21 cellular contexts compared by ENCODE assay signal in the genomic region with DNA sequence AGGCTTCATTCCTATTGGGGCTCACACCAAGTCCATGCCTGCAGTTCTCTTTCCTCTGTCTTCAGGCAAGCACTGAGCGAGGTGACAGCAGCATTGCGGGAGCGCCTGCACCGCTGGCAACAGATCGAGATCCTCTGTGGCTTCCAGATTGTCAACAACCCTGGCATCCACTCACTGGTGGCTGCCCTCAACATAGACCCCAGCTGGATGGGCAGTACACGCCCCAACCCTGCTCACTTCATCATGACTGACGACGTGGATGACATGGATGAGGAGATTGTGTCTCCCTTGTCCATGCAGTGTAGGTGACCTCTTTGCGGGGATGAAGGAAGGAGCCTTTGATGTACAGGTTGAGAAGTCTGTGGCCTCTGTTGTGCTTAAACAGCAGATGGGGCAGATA.
"Had no signal": no experiment of that assay in that cellular context is flagged by ENCODE, and none has a peak within 500 bp of the region (broad histone marks: within the 10 kb centered on the region; RNA-seq: fewer than 3 reads in every experiment).

No MANE protein-coding gene starts in this region.

- H3K4me1 ChIP-seq: adrenal gland, ascending aorta, colonic mucosa, lower lobe of right lung, pancreas, psoas muscle, right atrium auricular region, tibial artery had no signal

- H3K4me2 ChIP-seq: SK-N-SH had no signal

- H3K9me3 ChIP-seq: adrenal gland, ascending aorta, colonic mucosa, lower lobe of right lung, pancreas, psoas muscle, right atrium auricular region, SK-N-SH, tibial artery had no signal

- DNase-seq: activated CD4-positive, alpha-beta memory T cell treated with anti-CD3 and anti-CD28 coated beads for 36 hours; activated CD4-positive, alpha-beta T cell treated with anti-CD3 and anti-CD28 coated beads for 1 hour; activated effector memory CD4-positive, alpha-beta T cell treated with anti-CD3 and anti-CD28 coated beads, Interleukin-2, amount 50 U/mL, for 16 hours; adrenal gland; brain microvascular endothelial cell; colonic mucosa; dorsolateral prefrontal cortex; foreskin melanocyte; lower lobe of right lung; pancreas; psoas muscle; SK-N-SH; stimulated activated CD4-positive, alpha-beta T cell treated with anti-CD3 and anti-CD28 coated beads, Interleukin-4, amount 100 ng/mL, for 24 hours; stimulated activated naive CD8-positive, alpha-beta T cell treated with anti-CD3 and anti-CD28 coated beads, Interleukin-15, amount 100 ng/mL, for 72 hours; T-helper 9 cell; tibial artery had no signal

- H3K9me3 Mint-ChIP-seq: activated CD4-positive, alpha-beta memory T cell treated with anti-CD3 and anti-CD28 coated beads for 36 hours; natural killer cell treated with Interleukin-12 subunit alpha and Interleukin-12 subunit beta and Interleukin-15 and Interleukin-18, amount 100 ng/mL, for 72 hours; stimulated activated naive CD8-positive, alpha-beta T cell treated with anti-CD3 and anti-CD28 coated beads, Interleukin-15, amount 100 ng/mL, for 72 hours had no signal

- H3K27me3 ChIP-seq: adrenal gland, ascending aorta, brain microvascular endothelial cell, colonic mucosa, dorsolateral prefrontal cortex, pancreas, right atrium auricular region, tibial artery had no signal

- H3K27ac Mint-ChIP-seq: activated CD4-positive, alpha-beta memory T cell treated with anti-CD3 and anti-CD28 coated beads for 36 hours; stimulated activated naive CD8-positive, alpha-beta T cell treated with anti-CD3 and anti-CD28 coated beads, Interleukin-15, amount 100 ng/mL, for 72 hours had no signal

- H3K4me3 Mint-ChIP-seq: activated CD4-positive, alpha-beta memory T cell treated with anti-CD3 and anti-CD28 coated beads for 36 hours; activated naive CD8-positive, alpha-beta T cell; natural killer cell treated with Interleukin-12 subunit alpha and Interleukin-12 subunit beta and Interleukin-15 and Interleukin-18, amount 100 ng/mL, for 72 hours; stimulated activated naive CD8-positive, alpha-beta T cell treated with anti-CD3 and anti-CD28 coated beads, Interleukin-15, amount 100 ng/mL, for 72 hours had no signal

- H3K9ac ChIP-seq: SK-N-SH had no signal

- H3K9me2 ChIP-seq: SK-N-SH had no signal

- ATAC-seq: left lobe of liver; lower lobe of right lung; natural killer cell treated with Interleukin-12 subunit alpha and Interleukin-12 subunit beta and Interleukin-15 and Interleukin-18, amount 100 ng/mL, for 72 hours; pancreas; stimulated activated naive CD8-positive, alpha-beta T cell treated with anti-CD3 and anti-CD28 coated beads, Interleukin-15, amount 100 ng/mL, for 72 hours had no signal

- H3K27ac ChIP-seq: adrenal gland, ascending aorta, brain microvascular endothelial cell, colonic mucosa, dorsolateral prefrontal cortex, lower lobe of right lung, pancreas, psoas muscle, right atrium auricular region, tibial artery had no signal

- H3K4me3 ChIP-seq: adrenal gland, ascending aorta, colonic mucosa, dorsolateral prefrontal cortex, lower lobe of right lung, pancreas, psoas muscle, right atrium auricular region, tibial artery had no signal

- H3K27me3 Mint-ChIP-seq: activated CD4-positive, alpha-beta memory T cell treated with anti-CD3 and anti-CD28 coated beads for 36 hours; activated naive CD8-positive, alpha-beta T cell; natural killer cell treated with Interleukin-12 subunit alpha and Interleukin-12 subunit beta and Interleukin-15 and Interleukin-18, amount 100 ng/mL, for 72 hours; stimulated activated naive CD8-positive, alpha-beta T cell treated with anti-CD3 and anti-CD28 coated beads, Interleukin-15, amount 100 ng/mL, for 72 hours had no signal
